8 cellular contexts compared by ENCODE assay signal in genomic region chr6:30685157-30685976, GRCh38.
DNase-seq lines count a peak whose midpoint lies in the region.

No MANE protein-coding gene starts in this region.

- peak overlapping the region; percentile 91 for H3K4me3 ChIP-seq in BLaER1
- peak overlapping the region; percentile 75 to 97 (median 85) for H3K4me3 ChIP-seq in subcutaneous abdominal adipose tissue (ENCODE audit: low read depth in 1 of 5, low read length in 5 of 5)

- H3K9me3 Mint-ChIP-seq in activated naive CD8-positive, alpha-beta T cell (ENCODE audit: low read depth), result no peaks in the 10 kb centered on the region

- peaks cover 41% of the 10 kb centered on the region for H4K20me1 ChIP-seq in BLaER1

- H3K9me3 ChIP-seq in BLaER1 (no peaks in the 10 kb centered on the region), subcutaneous abdominal adipose tissue (ENCODE audit: control insufficient read depth in 5 of 5, low read length in 5 of 5) (no peaks in the 10 kb centered on the region)

- H3K36me3 ChIP-seq in BLaER1, result peaks cover 25% of the 10 kb centered on the region
- peaks cover 0 to 10% (median 5%) of the 10 kb centered on the region in 5 donors for H3K36me3 ChIP-seq in subcutaneous abdominal adipose tissue (ENCODE audit: control insufficient read depth in 5 of 5, insufficient read depth in 5 of 5, low read length in 5 of 5)

- H3K27me3 ChIP-seq in BLaER1 (no peaks in the 10 kb centered on the region), subcutaneous abdominal adipose tissue (ENCODE audit: control insufficient read depth in 5 of 5, insufficient read depth in 4 of 5, low read length in 5 of 5) (peaks cover 0 to 9% (median 0%) of the 10 kb centered on the region in 5 donors)

- H3K4me2 ChIP-seq in BLaER1, result peak overlapping the region; percentile 86

- peak overlapping the region; percentile 91 for H3K27ac Mint-ChIP-seq in activated naive CD8-positive, alpha-beta T cell

- intact Hi-C loops in head of caudate nucleus (cut with DNase I), result no loop called here

- H3K4me1 Mint-ChIP-seq in activated naive CD8-positive, alpha-beta T cell (ENCODE audit: low read depth), result peaks cover 33% of the 10 kb centered on the region

- H3K27ac ChIP-seq in BLaER1 (peak overlapping the region; percentile 100), subcutaneous abdominal adipose tissue (ENCODE audit: low read depth, low read length) (peak overlapping the region; percentile 100)

- H3K4me1 ChIP-seq in BLaER1 (peaks cover 33% of the 10 kb centered on the region), subcutaneous abdominal adipose tissue (ENCODE audit: control insufficient read depth in 5 of 5, insufficient read depth in 5 of 5, low read length in 5 of 5) (peaks cover 24 to 88% (median 86%) of the 10 kb centered on the region in 5 donors)

- H3K36me3 Mint-ChIP-seq in activated naive CD8-positive, alpha-beta T cell, result peaks cover 15% of the 10 kb centered on the region

- H3K4me3 Mint-ChIP-seq in activated naive CD8-positive, alpha-beta T cell, result peak overlapping the region; percentile 93

- DNase-seq in KG1 (lab: John Stamatoyannopoulos, UW) (peak; percentile 22), iris pigment epithelial cell (ENCODE audit: low read depth) (peak; percentile 55), C1 segment of cervical spinal cord (lab: John Stamatoyannopoulos, UW) (no peak), head of caudate nucleus (no peak), HuH-7 (ENCODE audit: low spot score) (no peak)

- H3K9ac ChIP-seq in BLaER1 (peak overlapping the region; percentile 100), subcutaneous abdominal adipose tissue (ENCODE audit: low read length in 5 of 5) (peak overlapping the region; percentile 80 to 99 (median 90))

- H3K27me3 Mint-ChIP-seq in activated naive CD8-positive, alpha-beta T cell, result no peaks in the 10 kb centered on the region

Comparison
In these comparisons a context has a peak if more than half of its experiments do, and no peak if none do; other contexts are left out.
1. DNase-seq: peak in KG1 (single experiment) and iris pigment epithelial cell (single experiment); none in C1 segment of cervical spinal cord (0 of 14), head of caudate nucleus (0 of 42) and HuH-7 (single experiment).